ENCODE assay signal across 8 cellular contexts in the genomic region with DNA sequence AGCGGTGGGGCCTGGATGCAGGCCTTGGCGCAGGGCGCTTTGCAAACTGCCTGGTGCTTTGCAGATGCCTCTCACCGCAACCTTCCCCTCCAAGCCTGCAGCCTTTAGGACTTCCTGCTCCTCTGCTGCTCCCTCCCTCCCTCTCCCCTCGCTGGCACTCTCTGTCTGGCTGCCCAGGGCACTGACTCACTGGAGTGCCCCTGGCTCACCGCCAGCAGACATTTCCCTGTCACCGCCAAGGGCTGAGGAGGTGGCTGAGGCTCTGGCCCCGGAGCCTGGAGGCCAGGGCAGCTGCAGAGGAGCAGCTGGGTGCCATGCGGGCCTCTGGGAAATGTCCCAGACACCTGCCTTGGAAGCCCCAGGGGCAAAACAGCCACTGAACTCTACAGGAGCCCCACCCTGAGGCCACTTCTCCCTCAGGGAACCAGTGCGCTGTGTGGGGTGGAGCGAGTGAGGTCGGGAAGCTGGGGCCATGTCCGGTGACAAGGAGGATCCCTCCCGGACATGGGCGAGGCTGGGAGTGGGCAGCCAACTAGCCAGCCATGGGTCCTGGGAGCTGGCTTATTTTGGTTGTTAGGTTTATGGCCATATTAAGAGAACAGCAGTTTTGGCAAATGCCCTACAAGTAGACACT. TPM values are rescaled to one million over a fixed set of nuclear protein-coding genes. Genes with fewer than 3 reads are reported as not detected.
DNase-seq lines count a peak whose midpoint lies in the region; ATAC-seq and TF ChIP-seq lines count a peak whose summit lies in the region.

No MANE protein-coding gene starts in this region.

- H3K27me3 Mint-ChIP-seq in MCF 10A (ENCODE audit: insufficient read depth, unreplicated experiment) = no peaks in the 10 kb centered on the region

- H3K27ac Mint-ChIP-seq in MCF 10A (ENCODE audit: low read depth, unreplicated experiment) = peak overlapping the region; percentile 39

- peak overlapping the region; percentile 65 for H3K4me3 Mint-ChIP-seq in MCF 10A (ENCODE audit: unreplicated experiment)

- POLR2A ChIA-PET in MCF 10A (lab: Yijun Ruan, JAX) = interaction anchor here (1.1 to 1.6 kb wide), 2 partner anchors 47 to 454 kb away, joined by 3 to 4 read pairs; no protein-coding TSS in a partner anchor

- H3K36me3 ChIP-seq in MG63 = peaks cover 7% of the 10 kb centered on the region

- DNase-seq in MG63 (peak; percentile 96), SK-MEL-5 (ENCODE audit: low read depth, low spot score) (peak; percentile 22), MCF 10A (ENCODE audit: unreplicated experiment) (peak; percentile 96), left lobe of liver (ENCODE audit: low spot score) (peak; percentile 59)
- peak in 2 of 3 experiments; percentile 20 to 44 for DNase-seq in stimulated activated CD4-positive, alpha-beta T cell treated with anti-CD3 and anti-CD28 coated beads, TNF-alpha, amount 100 ng/mL, for 24 hours (ENCODE audit: low read depth in 3 of 3)
- DNase-seq in central memory CD4-positive, alpha-beta T cell = no peak

- in situ Hi-C loops in SK-MEL-5 (cut with HindIII; ENCODE audit: low pct_unique_long_range_greater_than_20kb, low sequenced_read_pairs) = no loop called here

- H3K9me3 ChIP-seq in MG63 = no peaks in the 10 kb centered on the region

- no peaks in the 10 kb centered on the region for H3K36me3 Mint-ChIP-seq in MCF 10A (ENCODE audit: insufficient read depth, unreplicated experiment)

- H3K9me3 Mint-ChIP-seq in MCF 10A (ENCODE audit: unreplicated experiment) = no peaks in the 10 kb centered on the region

- no peak overlapping the region for H3K4me3 ChIP-seq in MG63

- ATAC-seq in GM18508 (IDR thresholded peaks at IDR 0.05; ENCODE audit: insufficient read depth, unreplicated experiment) = peak; percentile 35
- ATAC-seq in left lobe of liver = peak; percentile 63
- no peak for ATAC-seq in HG03565 (IDR thresholded peaks at IDR 0.05; ENCODE audit: unreplicated experiment)

- no peak for TF ChIP-seq CTCF in MCF 10A (IDR thresholded peaks at IDR 0.05; ENCODE audit: unreplicated experiment)

- H3K4me1 Mint-ChIP-seq in MCF 10A (ENCODE audit: insufficient read depth, unreplicated experiment) = peaks cover 23% of the 10 kb centered on the region

- CTCF ChIA-PET in MCF 10A (lab: Yijun Ruan, JAX) = interaction anchor here (0.5 to 3.5 kb wide), 23 partner anchors 10 to 1205 kb away, joined by 3 to 24 read pairs (median 4); no protein-coding TSS in a partner anchor

- BruUV-seq in MCF 10A (replicated peaks; lab: Mats Ljungman, UMichigan) = no TSS peak

- no peaks in the 10 kb centered on the region for H3K27me3 ChIP-seq in MG63

- intact Hi-C loops in MCF 10A (cut with micrococcal nuclease) = loop anchor here (2.0 to 5.0 kb wide), 4 partner anchors 51 to 1051 kb away; no protein-coding TSS in a partner anchor

RNA-seq across cellular contexts. Expression of gene TENT4A, which starts 53.4 kb away (rescaled TPM):
- total RNA-seq in MG63 (2014; rRNA removed; shearing (Covaris generic); ENCODE audit: low replicate concordance) = 9.9 and 14.6 TPM in 2 replicates
- total RNA-seq in SK-MEL-5 (2014; rRNA removed; shearing (Covaris generic)) = 5.5 and 8.9 TPM in 2 replicates
- polyA plus RNA-seq in SK-MEL-5 (2015; cell fraction: cytosol; rRNA removed) = 20.6 and 31.2 TPM in 2 replicates
- polyA plus RNA-seq in SK-MEL-5 (2015; cell fraction: nucleus; rRNA removed) = 83.5 and 91.7 TPM in 2 replicates
- total RNA-seq in MCF 10A (2022) (25.6 and 27.6 TPM in 2 replicates), left lobe of liver (14.3 TPM)
